ENCODE assay signal across 11 cellular contexts in the genomic region with DNA sequence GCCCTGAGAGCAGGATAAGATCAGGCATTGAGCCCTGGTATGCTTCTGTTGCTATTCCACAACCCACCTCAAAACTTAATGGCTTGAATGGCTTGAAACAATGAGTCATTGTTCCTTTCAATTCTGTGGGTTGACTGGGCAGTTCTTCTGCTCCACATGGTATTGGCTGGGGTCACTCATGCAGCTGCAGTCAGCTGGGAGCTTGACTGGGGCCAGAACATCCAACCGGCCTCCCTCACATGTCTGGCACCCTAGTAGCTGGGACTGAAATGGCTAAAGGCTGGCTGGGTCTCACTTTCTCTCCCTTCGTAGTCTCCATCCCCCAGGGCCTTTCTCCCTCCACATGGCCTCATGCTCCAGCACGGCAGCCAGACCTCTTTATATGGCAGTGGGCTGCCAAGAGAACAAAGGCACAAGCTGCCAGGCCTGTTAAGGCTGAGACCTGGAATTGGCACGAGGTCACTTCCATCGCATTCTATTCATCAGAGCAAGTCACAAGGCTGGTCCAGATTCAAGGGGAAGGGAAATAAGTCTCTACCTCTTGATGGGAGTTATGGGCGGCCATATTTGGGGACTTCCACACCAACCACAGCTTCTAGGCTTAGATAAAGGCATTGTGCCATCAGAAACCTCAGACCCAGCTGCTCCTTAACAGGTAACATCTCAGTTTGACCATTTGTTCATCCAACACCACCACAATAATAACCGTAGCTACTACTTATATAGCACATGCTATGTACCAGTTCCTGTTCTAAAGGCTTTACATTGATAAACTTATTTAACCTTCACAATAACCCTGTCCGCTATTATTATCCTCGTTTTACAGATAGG.
A peak's percentile ranks its signal among the peaks of the same experiment; 100 is the strongest.
DNase-seq lines count a peak whose midpoint lies in the region; ATAC-seq and TF ChIP-seq lines count a peak whose summit lies in the region.
"Had no signal": no experiment of that assay in that cellular context is flagged by ENCODE, and none has a peak within 500 bp of the region (broad histone marks: within the 10 kb centered on the region; RNA-seq: fewer than 3 reads in every experiment).

No MANE protein-coding gene starts in this region.

- H3K27ac Mint-ChIP-seq in stimulated activated naive CD8-positive, alpha-beta T cell treated with anti-CD3 and anti-CD28 coated beads, Interleukin-15, amount 100 ng/mL, for 72 hours, result no peak overlapping the region
- peak overlapping the region in 1 of 2 donors; percentile 72 for H3K27ac Mint-ChIP-seq in activated naive CD4-positive, alpha-beta T cell treated with anti-CD3 and anti-CD28 coated beads, Interleukin-2, amount 50 U/mL, for 72 hours

- TF ChIP-seq POLR2A in heart left ventricle (IDR thresholded peaks at IDR 0.05), result no peak

- peak; percentile 19 for ATAC-seq in stimulated activated naive CD8-positive, alpha-beta T cell treated with anti-CD3 and anti-CD28 coated beads, Interleukin-15, Interleukin-2, amounts not matched to agents 100 U/mL and 50 U/mL, for 24 hours
- ATAC-seq in stimulated activated naive CD8-positive, alpha-beta T cell treated with anti-CD3 and anti-CD28 coated beads, Interleukin-15, amount 100 ng/mL, for 72 hours, result no peak
- ATAC-seq in heart left ventricle (peak in 3 of 4 donors; percentile 56 to 84 (median 79)), HG03175 (IDR thresholded peaks at IDR 0.05; ENCODE audit: unreplicated experiment) (no peak)
- ATAC-seq in activated naive CD4-positive, alpha-beta T cell treated with anti-CD3 and anti-CD28 coated beads, Interleukin-2, amount 50 U/mL, for 72 hours, result no peak

- H3K4me3 Mint-ChIP-seq in stimulated activated naive CD8-positive, alpha-beta T cell treated with anti-CD3 and anti-CD28 coated beads, Interleukin-15, amount 100 ng/mL, for 72 hours, result no peak overlapping the region

- peaks cover 0 to 22% (median 0%) of the 10 kb centered on the region in 9 donors for H3K27me3 ChIP-seq in heart left ventricle
- H3K27me3 ChIP-seq: BLaER1 had no signal

- H3K36me3 ChIP-seq in heart left ventricle, result no peaks in the 10 kb centered on the region
- H3K36me3 ChIP-seq: BLaER1 had no signal

- no peaks in the 10 kb centered on the region for H3K36me3 Mint-ChIP-seq in activated naive CD4-positive, alpha-beta T cell treated with anti-CD3 and anti-CD28 coated beads, Interleukin-2, amount 50 U/mL, for 72 hours

- intact Hi-C loops in heart left ventricle (cut with DNase I), result no loop called here

- H3K4me3 ChIP-seq in heart left ventricle, result no peak overlapping the region
- H3K4me3 ChIP-seq: BLaER1 had no signal

- no peaks in the 10 kb centered on the region for H3K9me3 Mint-ChIP-seq in stimulated activated naive CD8-positive, alpha-beta T cell treated with anti-CD3 and anti-CD28 coated beads, Interleukin-15, amount 100 ng/mL, for 72 hours
- peaks cover 0 to 11% of the 10 kb centered on the region in 2 donors for H3K9me3 Mint-ChIP-seq in activated naive CD4-positive, alpha-beta T cell treated with anti-CD3 and anti-CD28 coated beads, Interleukin-2, amount 50 U/mL, for 72 hours

- H3K4me1 ChIP-seq in heart left ventricle, result peaks cover 0 to 6% (median 0%) of the 10 kb centered on the region in 12 donors

- H3K4me1 Mint-ChIP-seq in stimulated activated naive CD8-positive, alpha-beta T cell treated with anti-CD3 and anti-CD28 coated beads, Interleukin-15, amount 100 ng/mL, for 72 hours, result peaks cover 6% of the 10 kb centered on the region

- WGBS in heart left ventricle, 4 donors, result 68 to 76% (median 71%) methylated on average over 8 to 9 of the region's 9 CpGs

- DNase-seq in stimulated activated naive CD8-positive, alpha-beta T cell treated with anti-CD3 and anti-CD28 coated beads, Interleukin-15, Interleukin-2, amounts not matched to agents 100 U/mL and 50 U/mL, for 24 hours, result no peak
- DNase-seq in stimulated activated naive CD8-positive, alpha-beta T cell treated with anti-CD3 and anti-CD28 coated beads, Interleukin-15, amount 100 ng/mL, for 72 hours, result no peak
- DNase-seq in NCI-H446 (lab: John Stamatoyannopoulos, UW), result peak; percentile 37 to 78
- peak; percentile 9 to 57 (median 46) for DNase-seq in heart left ventricle
- DNase-seq in AML-193 (lab: John Stamatoyannopoulos, UW), result no peak
- no peak for DNase-seq in activated naive CD4-positive, alpha-beta T cell treated with anti-CD3 and anti-CD28 coated beads, Interleukin-2, amount 50 U/mL, for 72 hours (ENCODE audit: low spot score in 2 of 2)
- no peak for DNase-seq in activated CD4-positive, alpha-beta T cell treated with anti-CD3 and anti-CD28 coated beads, Interleukin-2, amount 50 U/mL, for 4 hours
- DNase-seq: central memory CD4-positive, alpha-beta T cell; NCI-H82 had no signal

- no peaks in the 10 kb centered on the region for H3K27me3 Mint-ChIP-seq in stimulated activated naive CD8-positive, alpha-beta T cell treated with anti-CD3 and anti-CD28 coated beads, Interleukin-15, amount 100 ng/mL, for 72 hours

- peaks cover 0 to 9% (median 0%) of the 10 kb centered on the region in 12 donors for H3K9me3 ChIP-seq in heart left ventricle

- TF ChIP-seq CTCF in heart left ventricle (IDR thresholded peaks at IDR 0.05), result no peak

- no peak overlapping the region for H3K27ac ChIP-seq in heart left ventricle
- H3K27ac ChIP-seq: BLaER1 had no signal

Comparison
In these comparisons a context has a peak if more than half of its experiments do, and no peak if none do; other contexts are left out.
1. ATAC-seq: peak in stimulated activated naive CD8-positive, alpha-beta T cell treated with anti-CD3 and anti-CD28 coated beads, Interleukin-15, Interleukin-2, amounts not matched to agents 100 U/mL and 50 U/mL, for 24 hours (single experiment) and heart left ventricle (3 of 4); none in stimulated activated naive CD8-positive, alpha-beta T cell treated with anti-CD3 and anti-CD28 coated beads, Interleukin-15, amount 100 ng/mL, for 72 hours (single experiment), activated naive CD4-positive, alpha-beta T cell treated with anti-CD3 and anti-CD28 coated beads, Interleukin-2, amount 50 U/mL, for 72 hours (0 of 2) and HG03175 (single experiment).
2. DNase-seq: peak in NCI-H446 (2 of 2) and heart left ventricle (5 of 5); none in stimulated activated naive CD8-positive, alpha-beta T cell treated with anti-CD3 and anti-CD28 coated beads, Interleukin-15, Interleukin-2, amounts not matched to agents 100 U/mL and 50 U/mL, for 24 hours (single experiment), stimulated activated naive CD8-positive, alpha-beta T cell treated with anti-CD3 and anti-CD28 coated beads, Interleukin-15, amount 100 ng/mL, for 72 hours (0 of 2), AML-193 (0 of 2), activated naive CD4-positive, alpha-beta T cell treated with anti-CD3 and anti-CD28 coated beads, Interleukin-2, amount 50 U/mL, for 72 hours (0 of 2) and activated CD4-positive, alpha-beta T cell treated with anti-CD3 and anti-CD28 coated beads, Interleukin-2, amount 50 U/mL, for 4 hours (0 of 2).